In genomic region chr19:1213391-1214286, GRCh38 we compare ENCODE assay signal across 8 cellular contexts.
DNase-seq lines count a peak whose midpoint lies in the region; FAIRE-seq and TF ChIP-seq lines count a peak whose summit lies in the region.

No MANE protein-coding gene starts in this region.

- in situ Hi-C loops in GM13977 (cut with MboI; ENCODE audit: low pct_unique_long_range_greater_than_20kb, low sequenced_read_pairs, unreplicated experiment), result no loop called here

- H3K4me3 ChIP-seq in skin epidermis, result peak overlapping the region in 2 of 7 experiments; percentile 1 to 4

- peak overlapping the region; percentile 27 to 91 (median 82) for H3K27ac ChIP-seq in skin epidermis

- TF ChIP-seq CTCF in GM13977 (IDR thresholded peaks at IDR 0.05; ENCODE audit: extremely low read depth, insufficient read depth, missing control alignments), result no peak

- DNase-seq in GM13977 (ENCODE audit: low spot score) (peak; percentile 83), RCC 7860 (ENCODE audit: low spot score) (peak; percentile 77), astrocyte of the hippocampus (ENCODE audit: low read depth, low spot score) (peak; percentile 62), hypothalamus (lab: John Stamatoyannopoulos, UW) (peak in 32 of 51 donors; percentile 14 to 69 (median 48)), germinal center (ENCODE audit: low spot score) (no peak), SW 1271 (lab: John Stamatoyannopoulos, UW) (no peak), LoVo (ENCODE audit: low spot score) (no peak)

- peak; percentile 15 for FAIRE-seq in RCC 7860 (lab: Jason Lieb, UNC)

Comparison
In these comparisons a context has a peak if more than half of its experiments do, and no peak if none do; other contexts are left out.
1. DNase-seq: peak in GM13977 (single experiment), RCC 7860 (single experiment), astrocyte of the hippocampus (single experiment) and hypothalamus (32 of 51); none in germinal center (single experiment), SW 1271 (0 of 2) and LoVo (single experiment).